In genomic region chr9:136010615-136011341, GRCh38 we compare ENCODE assay signal across 3 cellular contexts.
TF ChIP-seq lines count a peak whose summit lies in the region.

No MANE protein-coding gene starts in this region.

TF ChIP-seq in IMR-90, 13 proteins besides CTCF, POLR2A, EP300 and RAD21:
- TF ChIP-seq CHD1 (IDR thresholded peaks at IDR 0.05; ENCODE audit: low read depth, low read length) (no peak), SMC3 (IDR thresholded peaks at IDR 0.05; ENCODE audit: low read depth, low read length) (no peak), MXI1 (IDR thresholded peaks at IDR 0.05; ENCODE audit: borderline replicate concordance, low read depth, low read length) (no peak), NFE2L2 (IDR thresholded peaks at IDR 0.05; ENCODE audit: low read depth, low read length) (no peak), FOS (IDR thresholded peaks at IDR 0.05; ENCODE audit: low read depth, low read length) (no peak), ELK1 (IDR thresholded peaks at IDR 0.05; ENCODE audit: borderline replicate concordance, low read depth, low read length) (no peak), RFX5 (IDR thresholded peaks at IDR 0.05; ENCODE audit: low read depth, low read length) (no peak), MAZ (IDR thresholded peaks at IDR 0.05; ENCODE audit: borderline replicate concordance, low read depth, low read length) (no peak), RCOR1 (IDR thresholded peaks at IDR 0.05; ENCODE audit: insufficient replicate concordance, low read length) (no peak), USF2 (IDR thresholded peaks at IDR 0.05; ENCODE audit: low read depth, low read length) (no peak), BHLHE40 (IDR thresholded peaks at IDR 0.05; ENCODE audit: low read depth, low read length) (no peak), CEBPB (IDR thresholded peaks at IDR 0.05; ENCODE audit: low read depth, low read length) (no peak), MAFK (IDR thresholded peaks at IDR 0.05; ENCODE audit: low read depth, low read length) (no peak)

TF ChIP-seq in HepG2, 621 proteins besides CTCF, POLR2A, EP300 and RAD21 (continues in another document):
- TF ChIP-seq CBFB (CRISPR knock-in tag; IDR thresholded peaks at IDR 0.05) (no peak), ZNF883 (CRISPR knock-in tag; IDR thresholded peaks at IDR 0.05; ENCODE audit: not compliant biosample characterization) (no peak), ZC3H13 (CRISPR knock-in tag; IDR thresholded peaks at IDR 0.05) (peak; percentile 74; the same call in 1 of the 2 replicates), CERS6 (CRISPR knock-in tag; IDR thresholded peaks at IDR 0.05) (no peak), GATAD2A (CRISPR knock-in tag; IDR thresholded peaks at IDR 0.05) (peak; percentile 41; the same call in 1 of the 2 replicates), ETV5 (CRISPR knock-in tag; IDR thresholded peaks at IDR 0.05; ENCODE audit: borderline replicate concordance) (0 out of 2 replicates have a peak, but pooled peaks have one; percentile 10), GTF2F1 (IDR thresholded peaks at IDR 0.05; ENCODE audit: low read length) (no peak), HNRNPL (IDR thresholded peaks at IDR 0.05; ENCODE audit: low read depth, low read length) (0 out of 2 replicates have a peak, but pooled peaks have one; percentile 69), RFX5 (IDR thresholded peaks at IDR 0.05; ENCODE audit: low read depth, low read length) (no peak), ZNF12 (CRISPR knock-in tag; IDR thresholded peaks at IDR 0.05) (no peak), ZNF788 (CRISPR knock-in tag; IDR thresholded peaks at IDR 0.05; ENCODE audit: borderline replicate concordance) (0 out of 2 replicates have a peak, but pooled peaks have one; percentile 25), HNF1B (CRISPR knock-in tag; IDR thresholded peaks at IDR 0.05) (no peak), ZBTB38 (CRISPR knock-in tag; IDR thresholded peaks at IDR 0.05) (peak; percentile 25; the same call in 1 of the 2 replicates), AGO2 (optimal IDR thresholded peaks at IDR 0.05; ENCODE audit: low read depth, low read length) (peak; percentile 86), NR2F1 (CRISPR knock-in tag; IDR thresholded peaks at IDR 0.05) (no peak), PCBP1 (IDR thresholded peaks at IDR 0.05; ENCODE audit: borderline replicate concordance, low read depth, low read length) (0 out of 2 replicates have a peak, but pooled peaks have one; percentile 44), HOXD1 (CRISPR knock-in tag; IDR thresholded peaks at IDR 0.05) (no peak), NFIB (CRISPR knock-in tag; IDR thresholded peaks at IDR 0.05; ENCODE audit: borderline replicate concordance) (no peak), AKAP8 (CRISPR knock-in tag; IDR thresholded peaks at IDR 0.05) (no peak), PATZ1 (CRISPR knock-in tag; IDR thresholded peaks at IDR 0.05) (0 out of 2 replicates have a peak, but pooled peaks have one; percentile 12), DPF2 (CRISPR knock-in tag; IDR thresholded peaks at IDR 0.05; ENCODE audit: borderline replicate concordance, low read depth) (peak; percentile 20; the same call in 1 of the 2 replicates), HDAC1 (CRISPR knock-in tag; IDR thresholded peaks at IDR 0.05) (0 out of 2 replicates have a peak, but pooled peaks have one; percentile 20), ZNF263 (CRISPR knock-in tag; IDR thresholded peaks at IDR 0.05) (0 out of 2 replicates have a peak, but pooled peaks have one; percentile 18), ZNF749 (CRISPR knock-in tag; IDR thresholded peaks at IDR 0.05; ENCODE audit: borderline replicate concordance) (no peak)

TF ChIP-seq in GM12891, 5 proteins besides CTCF, POLR2A, EP300 and RAD21:
- TF ChIP-seq SPI1 (IDR thresholded peaks at IDR 0.05; ENCODE audit: low read depth, low read length): no peak
- TF ChIP-seq TAF1 (IDR thresholded peaks at IDR 0.05; ENCODE audit: low read depth, low read length): no peak
- no peak for TF ChIP-seq POLR2AphosphoS5 (IDR thresholded peaks at IDR 0.05; ENCODE audit: low read depth, low read length)
- TF ChIP-seq PAX5 (IDR thresholded peaks at IDR 0.05; ENCODE audit: insufficient read depth, low read length, severe bottlenecking): no peak
- no peak for TF ChIP-seq POU2F2 (IDR thresholded peaks at IDR 0.05; ENCODE audit: low read depth, low read length)
